In the genomic region with DNA sequence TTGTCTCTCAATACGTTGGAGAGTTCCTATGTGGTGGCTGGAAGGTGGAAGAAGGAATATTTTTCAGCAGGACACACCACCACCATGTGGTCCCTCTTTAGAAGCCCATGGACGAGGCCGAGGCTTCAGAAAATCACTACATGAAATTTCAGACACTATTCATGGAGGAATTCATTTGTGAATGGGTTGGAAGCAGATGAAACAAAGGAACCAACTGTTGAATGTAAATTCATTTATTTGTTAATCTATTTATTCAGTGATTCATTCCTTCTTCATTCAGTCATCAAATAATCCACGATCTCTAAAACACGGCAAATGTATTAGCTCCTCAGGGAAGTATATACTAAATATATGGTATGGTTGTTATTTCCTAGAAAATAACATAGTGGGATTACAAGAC, we compare ENCODE assay signal across 31 cellular contexts. TPM values are rescaled to one million over a fixed set of nuclear protein-coding genes. Genes with fewer than 3 reads are reported as not detected.
A peak's percentile ranks its signal among the peaks of the same experiment; 100 is the strongest.
DNase-seq lines count a peak whose midpoint lies in the region; ATAC-seq, FAIRE-seq and TF ChIP-seq lines count a peak whose summit lies in the region.
"Had no signal": no experiment of that assay in that cellular context is flagged by ENCODE, and none has a peak within 500 bp of the region (broad histone marks: within the 10 kb centered on the region; RNA-seq: fewer than 3 reads in every experiment).

No MANE protein-coding gene starts in this region.

- DNase-seq in A549 (ENCODE audit: low read depth in 1 of 2, low spot score in 1 of 2), result peak in 1 of 2 experiments; percentile 55
- peak; percentile 26 for DNase-seq in HS-5 (ENCODE audit: low read depth)
- DNase-seq in T1000 (lab: John Stamatoyannopoulos, UW), result peak; percentile 26
- DNase-seq in epithelial cell of prostate (ENCODE audit: low read depth, low spot score), result no peak
- no peak for DNase-seq in activated CD4-positive, alpha-beta T cell treated with anti-CD3 and anti-CD28 coated beads, Interleukin-2, amount 10 ng/mL, durations not matched to agents 24 days and 14 days
- DNase-seq in HUDEP-2 (lab: John Stamatoyannopoulos, UW; ENCODE audit: unreplicated experiment in 76 of 76), result no peak
- no peak for DNase-seq in CD14-positive monocyte (ENCODE audit: low spot score)
- DNase-seq in NCI-H2227 treated with DMSO at 0.1 percent for 48 hours (lab: John Stamatoyannopoulos, UW), result no peak
- DNase-seq: activated CD4-positive, alpha-beta memory T cell treated with anti-CD3 and anti-CD28 coated beads, Interleukin-2, amount 10 ng/mL, durations not matched to agents 7 days and 5 days; activated CD4-positive, CD25-positive, alpha-beta regulatory T cell treated with anti-CD3 and anti-CD28 coated beads, Interleukin-2, amount 50 U/mL, for 72 hours; activated CD8-positive, alpha-beta memory T cell treated with anti-CD3 and anti-CD28 coated beads, Interleukin-2, amount 50 U/mL, for 48 hours; activated naive CD4-positive, alpha-beta T cell treated with Interleukin-2 at 50 U/mL for 16 hours; CD4-positive, CD25-positive, alpha-beta regulatory T cell; dorsolateral prefrontal cortex; gastrocnemius medialis; H7; left colon; MV-4-11; NCI-H2107; nephron progenitor cell; SK-N-SH; stimulated activated CD4-positive, alpha-beta T cell treated with anti-CD3 and anti-CD28 coated beads, Interleukin-4, amount 100 ng/mL, for 24 hours had no signal

- peaks cover 58% of the 10 kb centered on the region for H3K4me1 ChIP-seq in A549
- H3K4me1 ChIP-seq: gastrocnemius medialis had no signal

- 3% methylated on average over 5 of the region's 5 CpGs for WGBS in A549 (ENCODE audit: missing lambda C conversion rate)

- H3K4me3 ChIP-seq in A549, result no peak overlapping the region
- H3K4me3 ChIP-seq: dorsolateral prefrontal cortex, gastrocnemius medialis, GM12878, hepatocyte had no signal

- no peaks in the 10 kb centered on the region for H3K36me3 Mint-ChIP-seq in activated CD4-positive, alpha-beta T cell treated with anti-CD3 and anti-CD28 coated beads, Interleukin-2, amount 10 ng/mL, durations not matched to agents 24 days and 14 days (ENCODE audit: low read depth)
- no peaks in the 10 kb centered on the region for H3K36me3 Mint-ChIP-seq in CD14-positive monocyte
- H3K36me3 Mint-ChIP-seq: CD4-positive, CD25-positive, alpha-beta regulatory T cell; type B pancreatic cell had no signal

- peak overlapping the region; percentile 49 to 77; a peak in 5 of 6 replicates for H3K27ac ChIP-seq in A549
- peak overlapping the region; percentile 47 for H3K27ac ChIP-seq in epithelial cell of prostate
- H3K27ac ChIP-seq: dorsolateral prefrontal cortex, gastrocnemius medialis, hepatocyte, KMS-11 had no signal

- ATAC-seq in A549, result peak; percentile 33 to 52; a peak in 3 of 6 replicates
- ATAC-seq: gastrocnemius medialis, GM12878, left colon had no signal

- FAIRE-seq in A549 (lab: Jason Lieb, UNC), result no peak
- FAIRE-seq: A204.1, GM12878 had no signal

- TF ChIP-seq RAD21 in A549 (conservative IDR thresholded peaks at IDR 0.05 in 1 of 2, IDR thresholded peaks at IDR 0.05 in 1 of 2), result peak; percentile 41 to 49; a peak in 4 of 5 replicates

- no peak overlapping the region for H3K4me3 Mint-ChIP-seq in activated CD4-positive, alpha-beta T cell treated with anti-CD3 and anti-CD28 coated beads, Interleukin-2, amount 10 ng/mL, durations not matched to agents 24 days and 14 days
- no peak overlapping the region for H3K4me3 Mint-ChIP-seq in CD14-positive monocyte
- H3K4me3 Mint-ChIP-seq: activated CD4-positive, alpha-beta memory T cell treated with anti-CD3 and anti-CD28 coated beads, Interleukin-2, amount 10 ng/mL, durations not matched to agents 7 days and 5 days; activated T-helper 1 cell treated with anti-CD3 and anti-CD28 coated beads, Interleukin-12 subunit alpha, Interleukin-12 subunit beta, Interleukin-2, Interleukin-4 antibody, amounts not matched to agents 30 ng/mL and 10 ng/mL and 1 ng/mL, durations not matched to agents 14 hours and 24 hours and 36 hours; brain; CD4-positive, CD25-positive, alpha-beta regulatory T cell; nephron progenitor cell; type B pancreatic cell had no signal

- intact Hi-C loops in activated CD4-positive, alpha-beta T cell treated with anti-CD3 and anti-CD28 coated beads, Interleukin-2, amount 10 ng/mL, durations not matched to agents 24 days and 14 days (cut with micrococcal nuclease), result no loop called here
- intact Hi-C loops in CD14-positive monocyte (cut with micrococcal nuclease), result no loop called here

- H3K9me3 Mint-ChIP-seq in activated CD4-positive, alpha-beta T cell treated with anti-CD3 and anti-CD28 coated beads, Interleukin-2, amount 10 ng/mL, durations not matched to agents 24 days and 14 days, result no peaks in the 10 kb centered on the region
- H3K9me3 Mint-ChIP-seq in CD14-positive monocyte, result peaks cover 0 to 17% (median 7%) of the 10 kb centered on the region in 7 donors
- H3K9me3 Mint-ChIP-seq: activated T-helper 1 cell treated with anti-CD3 and anti-CD28 coated beads, Interleukin-12 subunit alpha, Interleukin-12 subunit beta, Interleukin-2, Interleukin-4 antibody, amounts not matched to agents 30 ng/mL and 10 ng/mL and 1 ng/mL, durations not matched to agents 14 hours and 24 hours and 36 hours; type B pancreatic cell had no signal

- H3K27ac Mint-ChIP-seq in activated CD4-positive, alpha-beta T cell treated with anti-CD3 and anti-CD28 coated beads, Interleukin-2, amount 10 ng/mL, durations not matched to agents 24 days and 14 days, result no peak overlapping the region
- no peak overlapping the region for H3K27ac Mint-ChIP-seq in CD14-positive monocyte
- H3K27ac Mint-ChIP-seq: activated CD4-positive, alpha-beta memory T cell treated with anti-CD3 and anti-CD28 coated beads, Interleukin-2, amount 10 ng/mL, durations not matched to agents 7 days and 5 days; activated T-helper 1 cell treated with anti-CD3 and anti-CD28 coated beads, Interleukin-12 subunit alpha, Interleukin-12 subunit beta, Interleukin-2, Interleukin-4 antibody, amounts not matched to agents 30 ng/mL and 10 ng/mL and 1 ng/mL, durations not matched to agents 14 hours and 24 hours and 36 hours; brain; CD4-positive, CD25-positive, alpha-beta regulatory T cell; nephron progenitor cell; type B pancreatic cell had no signal

- H3K27me3 Mint-ChIP-seq in activated CD4-positive, alpha-beta T cell treated with anti-CD3 and anti-CD28 coated beads, Interleukin-2, amount 10 ng/mL, durations not matched to agents 24 days and 14 days, result no peaks in the 10 kb centered on the region
- H3K27me3 Mint-ChIP-seq in CD14-positive monocyte (ENCODE audit: low read depth in 3 of 3), result peaks cover 0 to 6% (median 2%) of the 10 kb centered on the region in 3 donors
- H3K27me3 Mint-ChIP-seq: brain had no signal

- peak in 1 of 2 experiments; percentile 31; a peak in 1 of 5 replicates for TF ChIP-seq EP300 in A549 (IDR thresholded peaks at IDR 0.05)

- 0 out of 3 replicates have a peak, but pooled peaks cover 6% of the 10 kb centered on the region for H3K9me3 ChIP-seq in A549
- H3K9me3 ChIP-seq: gastrocnemius medialis, SK-N-SH had no signal

- TF ChIP-seq CTCF in A549 (IDR thresholded peaks at IDR 0.05) (no peak), CD14-positive monocyte (IDR thresholded peaks at IDR 0.05) (no peak)

- TF ChIP-seq POLR2A in A549 (IDR thresholded peaks at IDR 0.05; ENCODE audit: low read length), result no peak

- CTCF ChIA-PET in A549 (lab: Yijun Ruan, JAX), result interaction anchor here (1.0 to 3.3 kb wide), 6 partner anchors 8 to 393 kb away, joined by 3 to 12 read pairs (median 6); a partner anchor contains a TSS

- peak overlapping the region; percentile 55 for H3K4me2 ChIP-seq in A549
- H3K4me2 ChIP-seq: hepatocyte, KMS-11, SK-N-SH had no signal

- no peaks in the 10 kb centered on the region for H3K4me1 Mint-ChIP-seq in activated CD4-positive, alpha-beta T cell treated with anti-CD3 and anti-CD28 coated beads, Interleukin-2, amount 10 ng/mL, durations not matched to agents 24 days and 14 days
- no peaks in the 10 kb centered on the region for H3K4me1 Mint-ChIP-seq in CD14-positive monocyte
- H3K4me1 Mint-ChIP-seq: activated CD4-positive, alpha-beta memory T cell treated with anti-CD3 and anti-CD28 coated beads, Interleukin-2, amount 10 ng/mL, durations not matched to agents 7 days and 5 days; brain; CD4-positive, CD25-positive, alpha-beta regulatory T cell; nephron progenitor cell had no signal

- POLR2A ChIA-PET in A549 (lab: Yijun Ruan, JAX), result no interaction called here

TF ChIP-seq in A549, 52 proteins besides CTCF, POLR2A, EP300 and RAD21 (continues in another document):
- TF ChIP-seq HOXA7 (CRISPR knock-in tag; IDR thresholded peaks at IDR 0.05) (no peak), HDAC2 (IDR thresholded peaks at IDR 0.05) (no peak), PHF8 (IDR thresholded peaks at IDR 0.05; ENCODE audit: borderline replicate concordance, low read depth) (no peak), EHF (CRISPR knock-in tag; IDR thresholded peaks at IDR 0.05) (no peak), CBX8 (IDR thresholded peaks at IDR 0.05) (no peak), CBX2 (IDR thresholded peaks at IDR 0.05; ENCODE audit: borderline replicate concordance, low read depth) (no peak), FOSL2 (IDR thresholded peaks at IDR 0.05) (peak; percentile 52; the same call in 1 of the 2 replicates), FOSL2 (CRISPR knock-in tag; IDR thresholded peaks at IDR 0.05) (peak; percentile 77), ZFP36 (IDR thresholded peaks at IDR 0.05; ENCODE audit: borderline replicate concordance, partially characterized antibody) (no peak), JUNB (IDR thresholded peaks at IDR 0.05) (peak; percentile 87), RNF2 (IDR thresholded peaks at IDR 0.05; ENCODE audit: borderline replicate concordance, low read depth) (no peak), HOXB13 (CRISPR knock-in tag; IDR thresholded peaks at IDR 0.05; ENCODE audit: low read depth) (no peak), GATA3 (IDR thresholded peaks at IDR 0.05; ENCODE audit: borderline replicate concordance) (peak; percentile 63; the same call in 1 of the 2 replicates), SREBF2 (IDR thresholded peaks at IDR 0.05) (no peak)
- TF ChIP-seq, protein P1, sequence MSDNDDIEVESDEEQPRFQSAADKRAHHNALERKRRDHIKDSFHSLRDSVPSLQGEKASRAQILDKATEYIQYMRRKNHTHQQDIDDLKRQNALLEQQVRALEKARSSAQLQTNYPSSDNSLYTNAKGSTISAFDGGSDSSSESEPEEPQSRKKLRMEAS (IDR thresholded peaks at IDR 0.05), result peak; percentile 87

RNA-seq across cellular contexts. Expression of a gene that starts 12.2 kb away (rescaled TPM):
- polyA plus RNA-seq in A549 (2011; rRNA removed), result 7.1 and 7.8 TPM in 2 replicates
- 5.2 and 6.2 TPM in 2 replicates for polyA plus RNA-seq in A549 (2012; cell fraction: cytosol; rRNA removed)
- polyA plus RNA-seq in A549 (2012; cell fraction: nucleus; rRNA removed), result 6.9 and 7.2 TPM in 2 replicates
- 5.5 to 6.1 TPM (median 5.9 TPM) in 3 replicates for polyA plus RNA-seq in A549 (2017; fragmentation: RNase III; extraction: RNeasy Plus Mini Kit Qiagen cat#74134 plus additional on column Dnase treatment)
- polyA minus RNA-seq in A549 (2011; rRNA and poly(A)+ RNA removed), result 9.4 and 10.2 TPM in 2 replicates
- 10.2 and 10.9 TPM in 2 replicates for total RNA-seq in activated CD4-positive, alpha-beta T cell treated with anti-CD3 and anti-CD28 coated beads, Interleukin-2, amount 10 ng/mL, durations not matched to agents 24 days and 14 days
- under 1 TPM in 1 of 2 donors, not detected in 1; 0.78 TPM for polyA plus RNA-seq in CD14-positive monocyte
- total RNA-seq: osteoblast, pulmonary artery endothelial cell had no signal

Comparison
In these comparisons a context has a peak if more than half of its experiments do, and no peak if none do; other contexts are left out.
1. DNase-seq: peak in HS-5 (single experiment) and T1000 (single experiment); none in epithelial cell of prostate (single experiment), activated CD4-positive, alpha-beta T cell treated with anti-CD3 and anti-CD28 coated beads, Interleukin-2, amount 10 ng/mL, durations not matched to agents 24 days and 14 days (single experiment), HUDEP-2 (0 of 76), CD14-positive monocyte (single experiment) and NCI-H2227 treated with DMSO at 0.1 percent for 48 hours (single experiment).